Comparison of ENCODE assay signal across 1 cellular context in the genomic region with DNA sequence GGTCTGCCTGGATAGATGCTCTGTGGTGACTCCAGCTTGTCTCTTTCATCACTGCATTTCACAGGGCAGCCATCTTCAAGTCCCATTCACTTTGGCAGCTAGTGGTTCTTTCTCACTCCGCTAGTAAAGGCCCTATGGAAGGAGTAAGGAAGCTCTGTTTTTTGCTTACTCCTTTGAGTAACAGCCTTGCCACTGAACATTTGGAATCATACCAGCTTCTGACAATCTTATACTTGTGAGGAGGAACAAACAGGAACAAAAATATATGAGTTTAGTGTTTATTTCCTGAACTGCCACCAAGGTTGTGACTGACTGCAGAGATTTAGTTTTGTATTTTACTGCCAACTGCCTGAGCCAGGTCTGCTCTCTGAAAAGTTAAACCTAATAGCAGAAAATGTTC.
TF ChIP-seq lines count a peak whose summit lies in the region.

No MANE protein-coding gene starts in this region.

TF ChIP-seq in SK-N-SH, 30 proteins besides CTCF, POLR2A, EP300 and RAD21 (continued from another document):
- TF ChIP-seq, protein P1, sequence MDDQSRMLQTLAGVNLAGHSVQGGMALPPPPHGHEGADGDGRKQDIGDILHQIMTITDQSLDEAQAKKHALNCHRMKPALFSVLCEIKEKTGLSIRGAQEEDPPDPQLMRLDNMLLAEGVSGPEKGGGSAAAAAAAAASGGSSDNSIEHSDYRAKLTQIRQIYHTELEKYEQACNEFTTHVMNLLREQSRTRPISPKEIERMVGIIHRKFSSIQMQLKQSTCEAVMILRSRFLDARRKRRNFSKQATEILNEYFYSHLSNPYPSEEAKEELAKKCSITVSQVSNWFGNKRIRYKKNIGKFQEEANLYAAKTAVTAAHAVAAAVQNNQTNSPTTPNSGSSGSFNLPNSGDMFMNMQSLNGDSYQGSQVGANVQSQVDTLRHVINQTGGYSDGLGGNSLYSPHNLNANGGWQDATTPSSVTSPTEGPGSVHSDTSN (IDR thresholded peaks at IDR 0.05) = no peak
TF ChIP-seq in SK-N-SH: peak in this region for 0.
